Comparison of ENCODE assay signal across 8 cellular contexts in the genomic region with DNA sequence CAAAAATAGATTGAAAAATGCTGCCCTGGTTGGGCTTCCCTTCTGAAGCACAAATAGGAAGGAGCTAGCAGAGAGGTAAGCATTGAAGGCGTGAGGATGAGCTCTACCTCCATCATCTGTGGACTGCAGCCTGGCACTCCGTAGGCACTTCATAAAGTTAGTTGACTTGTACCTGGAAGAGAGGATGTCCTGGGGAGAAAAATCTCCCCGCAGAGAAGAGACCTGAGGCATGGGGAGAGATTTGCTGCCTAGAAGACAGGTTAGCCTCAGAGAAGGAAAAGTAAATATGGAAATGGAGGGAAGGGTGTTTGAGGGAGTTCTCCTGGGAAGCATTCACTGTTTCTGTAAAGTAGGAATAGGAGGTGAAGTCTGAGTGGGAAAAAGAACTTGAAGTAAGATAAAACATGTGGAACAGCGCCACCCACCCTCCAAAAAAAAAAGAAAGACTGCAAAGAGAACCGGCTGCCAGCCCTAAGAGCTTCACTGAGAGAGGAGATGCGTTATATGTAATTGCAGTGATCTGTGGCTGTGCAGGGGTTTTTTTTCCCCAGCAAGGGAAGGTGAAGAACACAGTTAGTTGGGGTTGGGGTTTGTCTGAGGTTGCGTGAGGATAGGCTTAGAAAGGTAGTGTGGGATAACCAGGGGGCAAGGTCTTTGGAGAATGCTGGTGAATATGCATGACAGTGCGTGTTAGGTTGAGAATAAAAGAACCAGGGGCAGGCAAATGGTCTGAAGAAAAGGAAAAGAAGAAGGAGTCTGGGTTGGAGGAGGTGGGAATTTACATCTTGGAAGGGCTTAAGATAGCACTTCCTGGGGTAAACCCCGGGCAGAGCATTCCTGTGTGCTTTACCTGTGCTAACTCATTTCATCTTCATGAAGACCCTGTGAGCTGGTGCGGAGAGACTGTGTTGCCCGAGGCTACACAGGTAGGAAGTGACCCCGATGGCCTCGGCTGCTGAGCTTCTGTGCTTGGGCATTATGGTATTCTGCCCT. TPM values are rescaled to one million over a fixed set of nuclear protein-coding genes. Genes with fewer than 3 reads are reported as not detected.
A peak's percentile ranks its signal among the peaks of the same experiment; 100 is the strongest.
DNase-seq lines count a peak whose midpoint lies in the region; ATAC-seq and TF ChIP-seq lines count a peak whose summit lies in the region.

No MANE protein-coding gene starts in this region.

- TF ChIP-seq CTCF in epithelial cell of esophagus (IDR thresholded peaks at IDR 0.05; ENCODE audit: insufficient read depth, low read depth, low read length, missing control alignments) (peak; percentile 39), osteoblast (IDR thresholded peaks at IDR 0.05; ENCODE audit: extremely low read depth, low read depth, low read length) (peak; percentile 51)

- H2AFZ ChIP-seq in osteoblast (ENCODE audit: low read length), result no peak overlapping the region

- H3K79me2 ChIP-seq in osteoblast (ENCODE audit: insufficient read depth, low read length), result peaks cover 93% of the 10 kb centered on the region

- ATAC-seq in GM21423 (IDR thresholded peaks at IDR 0.05; ENCODE audit: unreplicated experiment) (no peak), HG03354 (IDR thresholded peaks at IDR 0.05; ENCODE audit: poor library complexity, severe bottlenecking, unreplicated experiment) (no peak)

- H3K27ac ChIP-seq in osteoblast (ENCODE audit: low read depth, low read length), result no peak overlapping the region

- DNase-seq in ELR (ENCODE audit: low read depth) (peak; percentile 25), NT2/D1 (ENCODE audit: low read depth, low spot score) (peak; percentile 62), epithelial cell of esophagus (ENCODE audit: low read depth) (peak; percentile 57), osteoblast (ENCODE audit: insufficient read length, low spot score, missing footprints) (peak; percentile 68), putamen (ENCODE audit: low spot score) (no peak), H4 (ENCODE audit: low spot score) (no peak)

- H4K20me1 ChIP-seq in osteoblast (ENCODE audit: insufficient read depth, low read length), result peaks cover 68% of the 10 kb centered on the region

- H3K9ac ChIP-seq in NT2/D1 (ENCODE audit: insufficient read length, low read depth), result peak overlapping the region; percentile 46

- no peak overlapping the region for H3K4me2 ChIP-seq in osteoblast (ENCODE audit: insufficient read depth, low read length)

- no peak overlapping the region for H3K4me3 ChIP-seq in NT2/D1 (ENCODE audit: insufficient read length, low read depth)
- H3K4me3 ChIP-seq in epithelial cell of esophagus (ENCODE audit: low read length), result no peak overlapping the region
- H3K4me3 ChIP-seq in osteoblast (ENCODE audit: insufficient read depth, low read length), result no peak overlapping the region

- H3K36me3 ChIP-seq in NT2/D1 (ENCODE audit: insufficient read depth, insufficient read length, low read length) (no peaks in the 10 kb centered on the region), osteoblast (ENCODE audit: insufficient read depth, low read length) (no peaks in the 10 kb centered on the region)

- H3K4me1 ChIP-seq in NT2/D1 (ENCODE audit: insufficient read depth, insufficient read length), result peaks cover 5% of the 10 kb centered on the region
- peaks cover 17% of the 10 kb centered on the region for H3K4me1 ChIP-seq in osteoblast (ENCODE audit: insufficient read depth, low read length)

- H3K27me3 ChIP-seq in NT2/D1 (ENCODE audit: insufficient read depth, insufficient read length), result no peaks in the 10 kb centered on the region
- no peaks in the 10 kb centered on the region for H3K27me3 ChIP-seq in osteoblast (ENCODE audit: insufficient read depth, low read length)

- H3K9me3 ChIP-seq in NT2/D1 (ENCODE audit: insufficient read depth, low read length) (no peaks in the 10 kb centered on the region), osteoblast (ENCODE audit: low read depth, low read length) (no peaks in the 10 kb centered on the region)

RNA-seq across cellular contexts. Expression of a gene that starts 16.0 kb away (rescaled TPM):
- 26.4 and 33.9 TPM in 2 replicates for total RNA-seq in osteoblast
- 14.8 and 26.4 TPM in 2 replicates for total RNA-seq in H4 (2014; rRNA removed; shearing (Covaris generic))

Comparison
In these comparisons a context has a peak if more than half of its experiments do, and no peak if none do; other contexts are left out.
1. DNase-seq: peak in ELR (single experiment), NT2/D1 (single experiment), epithelial cell of esophagus (single experiment) and osteoblast (single experiment); none in putamen (single experiment) and H4 (single experiment).